ENCODE assay signal across 24 cellular contexts in the genomic region with DNA sequence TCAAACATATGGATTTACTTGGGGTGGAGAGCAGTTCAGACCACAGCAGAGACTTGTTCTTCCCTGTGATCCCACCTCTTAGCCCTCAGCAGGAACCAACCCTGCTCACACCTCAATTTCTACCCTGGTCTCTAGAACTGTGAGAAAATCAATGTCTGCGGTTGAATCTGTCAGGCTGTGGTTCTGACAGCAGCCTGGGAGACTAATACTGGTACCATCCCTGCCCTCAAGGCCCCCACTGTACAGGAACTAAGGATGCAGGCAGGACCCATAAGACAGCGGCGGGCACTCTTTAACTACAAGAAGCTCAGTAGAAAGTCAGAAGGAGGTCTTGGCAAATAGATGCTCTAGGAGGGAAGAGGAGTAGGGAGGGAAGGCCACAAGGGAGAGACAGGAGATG.
DNase-seq lines count a peak whose midpoint lies in the region; ATAC-seq and TF ChIP-seq lines count a peak whose summit lies in the region.
"Had no signal": no experiment of that assay in that cellular context is flagged by ENCODE, and none has a peak within 500 bp of the region (broad histone marks: within the 10 kb centered on the region; RNA-seq: fewer than 3 reads in every experiment).

No MANE protein-coding gene starts in this region.

- H3K36me3 ChIP-seq in neuronal stem cell (replicated peaks in 1 of 2; ENCODE audit: control insufficient read depth in 2 of 2, insufficient read depth in 2 of 2, low read length in 2 of 2) (no peaks in the 10 kb centered on the region), ascending aorta (no peaks in the 10 kb centered on the region)
- H3K36me3 ChIP-seq: BE2C had no signal

- H3K4me1 ChIP-seq in neuronal stem cell (ENCODE audit: control insufficient read depth in 2 of 2, insufficient read depth in 1 of 2, low read depth in 1 of 2, low read length in 2 of 2) (peaks cover 0 to 2% of the 10 kb centered on the region in 2 donors), ascending aorta (no peaks in the 10 kb centered on the region)

- no peaks in the 10 kb centered on the region for H3K27me3 Mint-ChIP-seq in effector memory CD8-positive, alpha-beta T cell
- H3K27me3 Mint-ChIP-seq in endothelial cell (ENCODE audit: unreplicated experiment), result no peaks in the 10 kb centered on the region

- peak overlapping the region in 1 of 2 donors; percentile 0 for H3K4me3 Mint-ChIP-seq in effector memory CD8-positive, alpha-beta T cell
- H3K4me3 Mint-ChIP-seq in endothelial cell (ENCODE audit: unreplicated experiment), result no peak overlapping the region
- H3K4me3 Mint-ChIP-seq: H9 had no signal

- H4K8ac ChIP-seq in neuronal stem cell (ENCODE audit: low read depth, low read length), result no peak overlapping the region

- H2BK12ac ChIP-seq in neuronal stem cell (ENCODE audit: low read length), result no peak overlapping the region

- no peaks in the 10 kb centered on the region for H3K36me3 Mint-ChIP-seq in effector memory CD8-positive, alpha-beta T cell (ENCODE audit: insufficient read depth)
- peaks cover 4% of the 10 kb centered on the region for H3K36me3 Mint-ChIP-seq in endothelial cell (ENCODE audit: low read depth, unreplicated experiment)

- WGBS in neuronal stem cell (ENCODE audit: extremely low coverage in 2 of 2, insufficient read length in 2 of 2, insufficient replicate concordance in 1 of 2), 2 donors, result no CpG with 5 or more reads among the region's 3 CpGs

- H3K4me3 ChIP-seq in NB4 (ENCODE audit: low read depth, low read length) (no peak overlapping the region), neuronal stem cell (ENCODE audit: low read length in 2 of 2) (no peak overlapping the region), ascending aorta (no peak overlapping the region)
- H3K4me3 ChIP-seq: GM23248 had no signal

- H3K27ac Mint-ChIP-seq in effector memory CD8-positive, alpha-beta T cell, result peak overlapping the region; percentile 4 to 9
- no peak overlapping the region for H3K27ac Mint-ChIP-seq in endothelial cell (ENCODE audit: unreplicated experiment)
- H3K27ac Mint-ChIP-seq: H9 had no signal

- H3K23ac ChIP-seq in neuronal stem cell (ENCODE audit: low read depth, low read length, poor library complexity), result no peak overlapping the region

- H2BK5ac ChIP-seq in neuronal stem cell (ENCODE audit: low read length), result no peak overlapping the region

- no peak overlapping the region for H4K91ac ChIP-seq in neuronal stem cell (ENCODE audit: low read depth, low read length, poor library complexity)

- H3K4me2 ChIP-seq in neuronal stem cell (ENCODE audit: insufficient read depth, low read length, poor library complexity, severe bottlenecking), result no peak overlapping the region

- H3K9me3 Mint-ChIP-seq in effector memory CD8-positive, alpha-beta T cell, result no peaks in the 10 kb centered on the region
- peaks cover 3% of the 10 kb centered on the region for H3K9me3 Mint-ChIP-seq in endothelial cell (ENCODE audit: unreplicated experiment)

- H3K27me3 ChIP-seq in neuronal stem cell (ENCODE audit: control insufficient read depth in 3 of 3, insufficient read depth in 3 of 3, low read depth in 1 of 3, low read length in 3 of 3) (no peaks in the 10 kb centered on the region), ascending aorta (no peaks in the 10 kb centered on the region)
- H3K27me3 ChIP-seq: BE2C had no signal

- TF ChIP-seq CTCF in NB4 (IDR thresholded peaks at IDR 0.05; ENCODE audit: low read depth, low read length) (no peak), endothelial cell (IDR thresholded peaks at IDR 0.05; ENCODE audit: unreplicated experiment) (no peak), ascending aorta (IDR thresholded peaks at IDR 0.05) (no peak)

- ATAC-seq in effector memory CD8-positive, alpha-beta T cell (replicated peaks), result peak; percentile 52
- ATAC-seq: PC-3, SK-N-SH treated with all-trans-retinoic acid at 6 μM for 48 hours had no signal

- H3K79me1 ChIP-seq in neuronal stem cell (ENCODE audit: low read depth, low read length), result no peaks in the 10 kb centered on the region

- intact Hi-C loops in ascending aorta (cut with DNase I), result no loop called here

- TF ChIP-seq POLR2A in NB4 (IDR thresholded peaks at IDR 0.05; ENCODE audit: extremely low read depth, insufficient read length), result no peak

- no peak overlapping the region for H3K4ac ChIP-seq in neuronal stem cell (ENCODE audit: low read length)

- H3K18ac ChIP-seq in neuronal stem cell (ENCODE audit: low read length), result no peak overlapping the region

- H2AK5ac ChIP-seq in neuronal stem cell (ENCODE audit: low read depth, low read length), result no peak overlapping the region

- H3K9me3 ChIP-seq in neuronal stem cell (replicated peaks in 1 of 2; ENCODE audit: control insufficient read depth in 2 of 2, insufficient read depth in 1 of 2, low read depth in 1 of 2, low read length in 2 of 2) (peaks cover 0 to 8% of the 10 kb centered on the region in 2 donors), ascending aorta (no peaks in the 10 kb centered on the region)
- H3K9me3 ChIP-seq: BE2C had no signal

- H2AFZ ChIP-seq in neuronal stem cell (ENCODE audit: low read length), result peak overlapping the region; percentile 1
- H2AFZ ChIP-seq: GM23248 had no signal

- H3K27ac ChIP-seq in neuronal stem cell (replicated peaks; ENCODE audit: low read length), result no peak overlapping the region
- no peak overlapping the region for H3K27ac ChIP-seq in ascending aorta
- H3K27ac ChIP-seq: GM23248 had no signal

- H3K9ac ChIP-seq in neuronal stem cell (ENCODE audit: low read depth, low read length, poor library complexity), result no peak overlapping the region
- H3K9ac ChIP-seq: GM23248 had no signal

- no peak overlapping the region for H3K14ac ChIP-seq in neuronal stem cell (ENCODE audit: low read length)

- peak; percentile 47 for DNase-seq in activated CD8-positive, alpha-beta memory T cell treated with anti-CD3 and anti-CD28 coated beads for 24 hours
- no peak for DNase-seq in activated CD8-positive, alpha-beta memory T cell treated with anti-CD3 and anti-CD28 coated beads, Interleukin-2, amount 50 U/mL, for 4 hours
- DNase-seq in NB4 (ENCODE audit: low read depth) (peak; percentile 17), neuronal stem cell (ENCODE audit: low spot score) (no peak), endothelial cell (ENCODE audit: low spot score) (no peak), ascending aorta (ENCODE audit: low spot score in 2 of 2) (no peak), NCI-H1417 treated with DMSO at 0.1 percent for 48 hours (lab: John Stamatoyannopoulos, UW) (no peak)
- no peak for DNase-seq in effector memory CD8-positive, alpha-beta T cell
- DNase-seq: 8988T, ACHN, BE2C, Calu3, GM23248, H9, KBM-7, MM.1S, NCI-H1092, NCI-H1436, NCI-H187 treated with DMSO at 0.1 percent for 48 hours, NCI-H345, NCI-H524, NCI-H748 treated with DMSO at 0.1 percent for 48 hours, PC-3 had no signal

- H2BK120ac ChIP-seq in neuronal stem cell (ENCODE audit: low read depth, low read length), result no peak overlapping the region

- H2BK15ac ChIP-seq in neuronal stem cell (ENCODE audit: low read length), result no peak overlapping the region

- H3K4me1 Mint-ChIP-seq in effector memory CD8-positive, alpha-beta T cell (ENCODE audit: low read depth in 2 of 2), result peaks cover 18 to 21% of the 10 kb centered on the region in 2 donors
- H3K4me1 Mint-ChIP-seq in endothelial cell (ENCODE audit: unreplicated experiment), result peaks cover 3% of the 10 kb centered on the region

Comparison
In these comparisons a context has a peak if more than half of its experiments do, and no peak if none do; other contexts are left out.
1. DNase-seq: peak in activated CD8-positive, alpha-beta memory T cell treated with anti-CD3 and anti-CD28 coated beads for 24 hours (single experiment) and NB4 (single experiment); none in activated CD8-positive, alpha-beta memory T cell treated with anti-CD3 and anti-CD28 coated beads, Interleukin-2, amount 50 U/mL, for 4 hours (single experiment), effector memory CD8-positive, alpha-beta T cell (0 of 3), neuronal stem cell (single experiment), endothelial cell (single experiment), ascending aorta (0 of 2) and NCI-H1417 treated with DMSO at 0.1 percent for 48 hours (single experiment).